21 cellular contexts compared by ENCODE assay signal in the genomic region with DNA sequence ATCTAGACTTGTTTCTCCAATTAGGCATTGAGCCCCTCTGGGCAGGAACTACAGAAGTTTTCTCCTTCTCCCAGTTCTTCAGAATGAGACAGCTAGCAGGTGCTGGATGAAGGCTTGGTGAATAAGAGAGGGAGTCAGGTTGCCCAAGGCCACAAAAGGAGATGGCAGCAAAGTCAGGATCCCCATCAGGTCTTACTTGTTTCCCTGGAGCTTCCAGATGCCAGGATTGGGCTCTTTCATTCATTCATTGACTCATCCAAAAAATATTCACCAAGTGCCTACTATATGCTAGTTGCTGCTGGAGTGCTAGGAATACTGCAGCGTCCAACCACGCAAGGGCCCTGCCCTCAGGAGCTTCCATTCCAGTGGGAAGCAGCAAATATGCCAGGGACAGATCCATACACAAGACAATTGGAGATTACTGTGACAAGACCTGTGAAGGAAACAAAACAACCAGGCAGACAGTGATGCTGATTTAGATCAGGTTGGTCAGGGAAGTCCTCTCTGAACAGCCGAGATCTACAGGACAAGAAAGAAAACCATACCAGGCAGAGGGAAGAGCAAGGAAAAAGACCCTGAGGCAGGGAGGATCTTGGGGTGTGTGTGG. TPM values are rescaled to one million over a fixed set of nuclear protein-coding genes. Genes with fewer than 3 reads are reported as not detected.
DNase-seq lines count a peak whose midpoint lies in the region; ATAC-seq, FAIRE-seq and TF ChIP-seq lines count a peak whose summit lies in the region.
"Had no signal": no experiment of that assay in that cellular context is flagged by ENCODE, and none has a peak within 500 bp of the region (broad histone marks: within the 10 kb centered on the region; RNA-seq: fewer than 3 reads in every experiment).

No MANE protein-coding gene starts in this region.

- no TSS peak for BruUV-seq in GM12878 (replicated peaks; lab: Mats Ljungman, UMichigan)

- H3K9me3 Mint-ChIP-seq in glutamatergic neuron (ENCODE audit: unreplicated experiment) (peaks cover 10% of the 10 kb centered on the region), osteocyte (ENCODE audit: unreplicated experiment) (no peaks in the 10 kb centered on the region)
- H3K9me3 Mint-ChIP-seq: CD8-positive, alpha-beta T cell; IgD-negative memory B cell had no signal

- peaks cover 15% of the 10 kb centered on the region for H3K27me3 Mint-ChIP-seq in glutamatergic neuron (ENCODE audit: unreplicated experiment)
- peaks cover 12% of the 10 kb centered on the region for H3K27me3 Mint-ChIP-seq in osteocyte (ENCODE audit: unreplicated experiment)
- H3K27me3 Mint-ChIP-seq: IgD-negative memory B cell had no signal

- no peaks in the 10 kb centered on the region for H3K4me1 ChIP-seq in GM12878 (ENCODE audit: control insufficient read depth, insufficient read depth, low read length)
- H3K4me1 ChIP-seq: Peyer's patch had no signal

- SMC1A ChIA-PET in GM12878 (lab: Charles Lee; ENCODE audit: uncharacterized antibody, unreplicated experiment), result interaction anchor here (0.8 to 1.1 kb wide), 2 partner anchors 10 to 253 kb away, joined by 3 read pairs; no protein-coding TSS in a partner anchor

- no peaks in the 10 kb centered on the region for H3K36me3 Mint-ChIP-seq in glutamatergic neuron (ENCODE audit: unreplicated experiment)
- H3K36me3 Mint-ChIP-seq in osteocyte (ENCODE audit: unreplicated experiment), result no peaks in the 10 kb centered on the region
- H3K36me3 Mint-ChIP-seq: CD8-positive, alpha-beta T cell; IgD-negative memory B cell had no signal

- H2AFZ ChIP-seq in GM12878 (ENCODE audit: control insufficient read depth, low read depth, low read length), result no peak overlapping the region

- in situ Hi-C loops in GM12878 (cut with MboI), result no loop called here

- TF ChIP-seq EP300 in GM12878 (IDR thresholded peaks at IDR 0.05; ENCODE audit: borderline replicate concordance in 1 of 2, control insufficient read depth in 1 of 2, low read depth in 2 of 2, low read length in 2 of 2), result no peak

- H4K20me1 ChIP-seq in GM12878 (ENCODE audit: control insufficient read depth, insufficient read depth), result no peaks in the 10 kb centered on the region; the same call in 1 of the 2 replicates
- H4K20me1 ChIP-seq: BLaER1 treated with 17β-estradiol and CSF1 and Interleukin-3, amounts not matched to agents 10 nM and 100 nM had no signal

- intact Hi-C loops in GM12878 (cut with micrococcal nuclease; ENCODE audit: unreplicated experiment), result no loop called here

- POLR2A ChIA-PET in GM12878 (lab: Charles Lee), result no interaction called here

- H3K36me3 ChIP-seq in GM12878 (ENCODE audit: control insufficient read depth in 2 of 2, insufficient read depth in 2 of 2, low read length in 1 of 2) (no peaks in the 10 kb centered on the region), H7 (replicated peaks; ENCODE audit: control insufficient read depth, insufficient read depth, low read length) (no peaks in the 10 kb centered on the region)
- H3K36me3 ChIP-seq: BLaER1 treated with 17β-estradiol and CSF1 and Interleukin-3, amounts not matched to agents 10 nM and 100 nM; HAP-1; Peyer's patch had no signal

- H3K4me3 ChIP-seq in GM12878 (no peak overlapping the region), H7 (ENCODE audit: insufficient read depth, low read depth, low read length) (no peak overlapping the region)
- H3K4me3 ChIP-seq: BLaER1 treated with 17β-estradiol and CSF1 and Interleukin-3, amounts not matched to agents 10 nM and 100 nM; HAP-1; Peyer's patch had no signal

- no peak overlapping the region for H3K9ac ChIP-seq in GM12878 (ENCODE audit: control insufficient read depth, insufficient read depth, low read length)
- H3K9ac ChIP-seq: BLaER1 treated with 17β-estradiol and CSF1 and Interleukin-3, amounts not matched to agents 10 nM and 100 nM had no signal

- no peaks in the 10 kb centered on the region for H3K79me2 ChIP-seq in GM12878 (ENCODE audit: control insufficient read depth, insufficient read depth, low read length)

- no peak for TF ChIP-seq POLR2A in GM12878 (IDR thresholded peaks at IDR 0.05; ENCODE audit: low read depth, low read length)

- no peak overlapping the region for H3K4me2 ChIP-seq in GM12878 (ENCODE audit: control insufficient read depth, insufficient read depth)
- H3K4me2 ChIP-seq: BLaER1 treated with 17β-estradiol and CSF1 and Interleukin-3, amounts not matched to agents 10 nM and 100 nM had no signal

- H3K27me3 ChIP-seq in GM12878 (replicated peaks in 1 of 2; ENCODE audit: control insufficient read depth in 2 of 2, insufficient read depth in 2 of 2, low read length in 1 of 2) (peaks cover 0 to 1% of the 10 kb centered on the region in 2 experiments; a peak in 2 of 4 replicates), H7 (ENCODE audit: control insufficient read depth, insufficient read depth, low read length) (no peaks in the 10 kb centered on the region)
- H3K27me3 ChIP-seq: Peyer's patch had no signal

- no peaks in the 10 kb centered on the region for H3K9me3 ChIP-seq in GM12878 (replicated peaks; ENCODE audit: control insufficient read depth, insufficient read depth, low read length)
- H3K9me3 ChIP-seq: BLaER1 treated with 17β-estradiol and CSF1 and Interleukin-3, amounts not matched to agents 10 nM and 100 nM; HAP-1; Peyer's patch had no signal

- H3K27ac Mint-ChIP-seq in glutamatergic neuron (ENCODE audit: unreplicated experiment), result peak overlapping the region; percentile 100
- no peak overlapping the region for H3K27ac Mint-ChIP-seq in osteocyte (ENCODE audit: unreplicated experiment)
- H3K27ac Mint-ChIP-seq: CD8-positive, alpha-beta T cell; IgD-negative memory B cell had no signal

- peak overlapping the region; percentile 32 for H3K4me3 Mint-ChIP-seq in glutamatergic neuron (ENCODE audit: unreplicated experiment)
- no peak overlapping the region for H3K4me3 Mint-ChIP-seq in osteocyte (ENCODE audit: unreplicated experiment)
- H3K4me3 Mint-ChIP-seq: CD8-positive, alpha-beta T cell; IgD-negative memory B cell had no signal

- TF ChIP-seq RAD21 in GM12878 (IDR thresholded peaks at IDR 0.05; ENCODE audit: insufficient read depth, low read depth, low read length), result no peak

- DNase-seq in DMS 273 (lab: John Stamatoyannopoulos, UW; ENCODE audit: unreplicated experiment) (peak; percentile 10), DMS 273 treated with DMSO at 0.1 percent for 48 hours (lab: John Stamatoyannopoulos, UW) (no peak), GM12878 (ENCODE audit: low read depth, low spot score) (no peak), glutamatergic neuron (no peak), osteocyte (ENCODE audit: extremely low spot score, unreplicated experiment) (peak; percentile 44), H7 (no peak)
- DNase-seq: ACHN, GDM1, NCI-H1105, NCI-H2029 treated with DMSO at 0.1 percent for 48 hours had no signal

- TF ChIP-seq CTCF in GM12878 (IDR thresholded peaks at IDR 0.05 in 2 of 3, conservative IDR thresholded peaks at IDR 0.05 in 1 of 3; ENCODE audit: control insufficient read depth in 2 of 3, extremely low read depth in 1 of 3, insufficient read depth in 1 of 3, low read depth in 3 of 3, low read length in 3 of 3) (no peak), glutamatergic neuron (IDR thresholded peaks at IDR 0.05; ENCODE audit: partially characterized antibody, unreplicated experiment) (no peak), osteocyte (IDR thresholded peaks at IDR 0.05) (no peak)

- RAD21 ChIA-PET in GM12878 (lab: Charles Lee; ENCODE audit: unreplicated experiment), result interaction anchor here (1.4 kb wide), 1 partner anchor 279 kb away, joined by 3 read pairs; no protein-coding TSS in a partner anchor

- H3K4me1 Mint-ChIP-seq in glutamatergic neuron (ENCODE audit: low read depth, unreplicated experiment) (peaks cover 46% of the 10 kb centered on the region), osteocyte (ENCODE audit: unreplicated experiment) (no peaks in the 10 kb centered on the region)
- H3K4me1 Mint-ChIP-seq: IgD-negative memory B cell had no signal

- peak; percentile 31 for FAIRE-seq in GM12878 (lab: Jason Lieb, UNC)
- FAIRE-seq: HTR-8/SVneo had no signal

- WGBS in GM12878 (ENCODE audit: insufficient coverage, insufficient replicate concordance, low lambda C conversion rate, missing lambda C conversion rate), result 3% methylated on average over 3 of the region's 3 CpGs

- CTCF ChIA-PET in GM12878 (lab: Yijun Ruan, JAX), result no interaction called here

- ATAC-seq in GM12878 (no peak), HG02884 (IDR thresholded peaks at IDR 0.05; ENCODE audit: unreplicated experiment) (no peak), GM21619 (IDR thresholded peaks at IDR 0.05; ENCODE audit: unreplicated experiment) (no peak)
- ATAC-seq: CD8-positive, alpha-beta T cell; SK-N-SH treated with all-trans-retinoic acid at 6 μM for 48 hours had no signal

- no peak overlapping the region for H3K27ac ChIP-seq in GM12878 (ENCODE audit: control insufficient read depth, insufficient read depth)
- H3K27ac ChIP-seq: 22Rv1; BLaER1 treated with 17β-estradiol and CSF1 and Interleukin-3, amounts not matched to agents 10 nM and 100 nM; Peyer's patch had no signal

TF ChIP-seq in GM12878, 131 proteins besides CTCF, POLR2A, EP300 and RAD21 (continues in another document):
- TF ChIP-seq, protein P1, sequence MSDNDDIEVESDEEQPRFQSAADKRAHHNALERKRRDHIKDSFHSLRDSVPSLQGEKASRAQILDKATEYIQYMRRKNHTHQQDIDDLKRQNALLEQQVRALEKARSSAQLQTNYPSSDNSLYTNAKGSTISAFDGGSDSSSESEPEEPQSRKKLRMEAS (IDR thresholded peaks at IDR 0.05; ENCODE audit: low read depth, low read length), result no peak
- TF ChIP-seq GABPA (IDR thresholded peaks at IDR 0.05; ENCODE audit: low read depth) (no peak), NRF1 (conservative IDR thresholded peaks at IDR 0.05; ENCODE audit: low read depth, low read length) (no peak), MYC (IDR thresholded peaks at IDR 0.05; ENCODE audit: insufficient read depth, insufficient read length, insufficient replicate concordance, low read length, severe bottlenecking) (no peak)

RNA-seq across cellular contexts. Expression of a gene that starts 24.6 kb away (rescaled TPM):
- not detected in 2 replicates for total RNA-seq in GM12878 (2013; cell fraction: nucleolus; rRNA removed)
- total RNA-seq in GM12878 (2014; rRNA removed) (not detected in 2 replicates), GM12878 (2014; rRNA removed; fragmentation: Illumina TruSeq; extraction: Trizol) (not detected in 2 replicates), GM12878 (2021) (not detected in 2 replicates), glutamatergic neuron (ENCODE audit: unreplicated experiment) (5.7 TPM), osteocyte (not detected in 2 replicates)
- polyA plus RNA-seq in GM12878 (2011; ENCODE audit: low read depth), result not detected
- polyA plus RNA-seq in GM12878 (2011; rRNA removed) (not detected in 2 replicates), GM12878 (2014; fragmentation: Illumina TruSeq; extraction: Trizol) (not detected in 2 replicates), GM12878 (2014; fragmentation: Nextera tagmentation; extraction: Ambion mirVana) (not detected), GM12878 (2014; rRNA removed) (not detected in 2 replicates), GM12878 (2016; fragmentation: Nextera tagmentation; extraction: Ambion mirVana) (not detected)
- polyA plus RNA-seq in GM12878 (2011; cell fraction: cytosol; rRNA removed), result not detected in 2 replicates
- not detected in 2 replicates for polyA plus RNA-seq in GM12878 (2011; cell fraction: nucleus; rRNA removed)
- polyA plus RNA-seq in GM12878 (2012), result not detected in 2 replicates
- polyA minus RNA-seq in GM12878 (2011; rRNA and poly(A)+ RNA removed), result not detected in 2 replicates
- not detected in 2 replicates for polyA minus RNA-seq in GM12878 (2011; cell fraction: cytosol; rRNA and poly(A)+ RNA removed)
- polyA minus RNA-seq in GM12878 (2011; cell fraction: nucleus; rRNA and poly(A)+ RNA removed), result not detected in 2 replicates
- total RNA-seq in H7 (2014; rRNA removed; shearing (Covaris generic)), result 0.22 and 0.94 TPM in 2 replicates
- total RNA-seq: CD8-positive, alpha-beta T cell; Daoy; Peyer's patch had no signal
- polyA plus RNA-seq: IgD-negative memory B cell had no signal

Comparison
In these comparisons a context has a peak if more than half of its experiments do, and no peak if none do; other contexts are left out.
1. DNase-seq: peak in DMS 273 (single experiment) and osteocyte (single experiment); none in DMS 273 treated with DMSO at 0.1 percent for 48 hours (single experiment), GM12878 (single experiment), glutamatergic neuron (single experiment) and H7 (single experiment).